In genomic region chr11:94912806-94913205, GRCh38 we compare ENCODE assay signal across 37 cellular contexts.
"Had no signal": no experiment of that assay in that cellular context is flagged by ENCODE, and none has a peak within 500 bp of the region (broad histone marks: within the 10 kb centered on the region; RNA-seq: fewer than 3 reads in every experiment).

No MANE protein-coding gene starts in this region.

- H3K27ac Mint-ChIP-seq: activated naive CD4-positive, alpha-beta T cell treated with anti-CD3 and anti-CD28 coated beads for 36 hours; activated naive CD4-positive, alpha-beta T cell treated with anti-CD3 and anti-CD28 coated beads, Interleukin-2, amount 10 ng/mL, durations not matched to agents 7 days and 5 days; activated naive CD4-positive, alpha-beta T cell treated with anti-CD3 and anti-CD28 coated beads, Interleukin-2, amount 50 U/mL, for 24 hours; activated naive CD4-positive, alpha-beta T cell treated with anti-CD3 and anti-CD28 coated beads, Interleukin-2, amount 50 U/mL, for 72 hours; activated naive CD8-positive, alpha-beta T cell; activated naive CD8-positive, alpha-beta T cell treated with anti-CD3 and anti-CD28 coated beads for 36 hours; activated naive CD8-positive, alpha-beta T cell treated with anti-CD3 and anti-CD28 coated beads, Interleukin-2, amount 10 ng/mL, durations not matched to agents 7 days and 5 days; activated naive CD8-positive, alpha-beta T cell treated with anti-CD3 and anti-CD28 coated beads, Interleukin-2, amount 50 U/mL, for 24 hours; activated T-cell treated with anti-CD3 and anti-CD28 coated beads, Interleukin-2, amount 50 U/mL, for 24 hours; activated T-cell treated with anti-CD3 and anti-CD28 coated beads, Interleukin-2, amount 50 U/mL, for 72 hours; activated T-helper 1 cell treated with anti-CD3 and anti-CD28 coated beads, Interleukin-12 subunit alpha, Interleukin-12 subunit beta, Interleukin-2, Interleukin-4 antibody, amounts not matched to agents 30 ng/mL and 10 ng/mL and 1 ng/mL, durations not matched to agents 14 hours and 24 hours and 36 hours; activated T-helper 17 cell treated with anti-CD3 and anti-CD28 coated beads, Interleukin-2, amount 50 U/mL, for 72 hours; activated T-helper 2 cell treated with anti-CD3 and anti-CD28 coated beads, Interferon-gamma antibody, Interleukin-2, Interleukin-4, amounts not matched to agents 10 μg/mL and 5 μg/mL and 100 μg/mL, durations not matched to agents 14 hours and 24 hours and 36 hours; brain had no signal

- H3K36me3 ChIP-seq: adrenal gland, ascending aorta, breast epithelium, cardiac muscle cell had no signal

- H3K4me1 ChIP-seq: adrenal gland, ascending aorta, body of pancreas, breast epithelium had no signal

- H3K27me3 ChIP-seq: adrenal gland, ascending aorta, body of pancreas, brain microvascular endothelial cell, breast epithelium had no signal

- H3K4me1 Mint-ChIP-seq: activated naive CD4-positive, alpha-beta T cell treated with anti-CD3 and anti-CD28 coated beads, Interleukin-2, amount 10 ng/mL, durations not matched to agents 7 days and 5 days; activated naive CD4-positive, alpha-beta T cell treated with anti-CD3 and anti-CD28 coated beads, Interleukin-2, amount 50 U/mL, for 24 hours; activated naive CD8-positive, alpha-beta T cell treated with anti-CD3 and anti-CD28 coated beads for 36 hours; activated naive CD8-positive, alpha-beta T cell treated with anti-CD3 and anti-CD28 coated beads, Interleukin-2, amount 10 ng/mL, durations not matched to agents 7 days and 5 days; activated naive CD8-positive, alpha-beta T cell treated with anti-CD3 and anti-CD28 coated beads, Interleukin-2, amount 50 U/mL, for 24 hours; activated T-helper 17 cell treated with anti-CD3 and anti-CD28 coated beads, Interleukin-2, amount 50 U/mL, for 72 hours; brain; central memory CD8-positive, alpha-beta T cell had no signal

- ATAC-seq: activated naive CD4-positive, alpha-beta T cell treated with anti-CD3 and anti-CD28 coated beads, Interleukin-2, amount 50 U/mL, for 72 hours; activated naive CD8-positive, alpha-beta T cell treated with anti-CD3 and anti-CD28 coated beads, Interleukin-2, amount 50 U/mL, for 24 hours; activated T-cell treated with anti-CD3 and anti-CD28 coated beads, Interleukin-2, amount 50 U/mL, for 4 hours; activated T-cell treated with anti-CD3 and anti-CD28 coated beads, Interleukin-2, amount 50 U/mL, for 72 hours; activated T-helper 17 cell treated with anti-CD3 and anti-CD28 coated beads, Interleukin-2, amount 50 U/mL, for 72 hours; body of pancreas had no signal

- H3K9me3 Mint-ChIP-seq: activated naive CD4-positive, alpha-beta T cell treated with anti-CD3 and anti-CD28 coated beads for 36 hours; activated naive CD4-positive, alpha-beta T cell treated with anti-CD3 and anti-CD28 coated beads, Interleukin-2, amount 10 ng/mL, durations not matched to agents 7 days and 5 days; activated naive CD4-positive, alpha-beta T cell treated with anti-CD3 and anti-CD28 coated beads, Interleukin-2, amount 50 U/mL, for 24 hours; activated naive CD4-positive, alpha-beta T cell treated with anti-CD3 and anti-CD28 coated beads, Interleukin-2, amount 50 U/mL, for 72 hours; activated naive CD8-positive, alpha-beta T cell treated with anti-CD3 and anti-CD28 coated beads for 36 hours; activated naive CD8-positive, alpha-beta T cell treated with anti-CD3 and anti-CD28 coated beads, Interleukin-2, amount 10 ng/mL, durations not matched to agents 7 days and 5 days; activated naive CD8-positive, alpha-beta T cell treated with anti-CD3 and anti-CD28 coated beads, Interleukin-2, amount 50 U/mL, for 24 hours; activated T-cell treated with anti-CD3 and anti-CD28 coated beads, Interleukin-2, amount 50 U/mL, for 24 hours; activated T-cell treated with anti-CD3 and anti-CD28 coated beads, Interleukin-2, amount 50 U/mL, for 4 hours; activated T-cell treated with anti-CD3 and anti-CD28 coated beads, Interleukin-2, amount 50 U/mL, for 72 hours; activated T-helper 1 cell treated with anti-CD3 and anti-CD28 coated beads, Interleukin-12 subunit alpha, Interleukin-12 subunit beta, Interleukin-2, Interleukin-4 antibody, amounts not matched to agents 30 ng/mL and 10 ng/mL and 1 ng/mL, durations not matched to agents 14 hours and 24 hours and 36 hours; activated T-helper 17 cell treated with anti-CD3 and anti-CD28 coated beads, Interleukin-2, amount 50 U/mL, for 72 hours; activated T-helper 2 cell treated with anti-CD3 and anti-CD28 coated beads, Interferon-gamma antibody, Interleukin-2, Interleukin-4, amounts not matched to agents 10 μg/mL and 5 μg/mL and 100 μg/mL, durations not matched to agents 14 hours and 24 hours and 36 hours; brain; central memory CD8-positive, alpha-beta T cell had no signal

- H3K27ac ChIP-seq: adrenal gland, ascending aorta, body of pancreas, brain microvascular endothelial cell, breast epithelium, cardiac muscle cell had no signal

- H3K9me3 ChIP-seq: adrenal gland, ascending aorta, body of pancreas, breast epithelium had no signal

- DNase-seq: activated effector memory CD4-positive, alpha-beta T cell treated with anti-CD3 and anti-CD28 coated beads, Interleukin-2, amount 50 U/mL, for 16 hours; activated effector memory CD4-positive, alpha-beta T cell treated with Interleukin-2 at 50 U/mL for 16 hours; activated gamma-delta T cell; activated gamma-delta T cell treated with Interleukin-2 at 50 U/mL for 16 hours; activated naive CD4-positive, alpha-beta T cell; activated naive CD4-positive, alpha-beta T cell treated with anti-CD3 and anti-CD28 coated beads for 36 hours; activated naive CD4-positive, alpha-beta T cell treated with anti-CD3 and anti-CD28 coated beads, Interleukin-2, amount 10 ng/mL, durations not matched to agents 7 days and 5 days; activated naive CD4-positive, alpha-beta T cell treated with anti-CD3 and anti-CD28 coated beads, Interleukin-2, amount 50 U/mL, for 16 hours; activated naive CD4-positive, alpha-beta T cell treated with Interleukin-2 at 50 U/mL for 16 hours; activated naive CD8-positive, alpha-beta T cell treated with anti-CD3 and anti-CD28 coated beads for 36 hours; activated naive CD8-positive, alpha-beta T cell treated with anti-CD3 and anti-CD28 coated beads, Interleukin-2, amount 10 ng/mL, durations not matched to agents 7 days and 5 days; activated naive CD8-positive, alpha-beta T cell treated with anti-CD3 and anti-CD28 coated beads, Interleukin-2, amount 50 U/mL, for 24 hours; activated T-cell treated with anti-CD3 and anti-CD28 coated beads, Interleukin-2, amount 50 U/mL, for 1 hour; activated T-cell treated with anti-CD3 and anti-CD28 coated beads, Interleukin-2, amount 50 U/mL, for 24 hours; activated T-cell treated with anti-CD3 and anti-CD28 coated beads, Interleukin-2, amount 50 U/mL, for 4 hours; activated T-cell treated with anti-CD3 and anti-CD28 coated beads, Interleukin-2, amount 50 U/mL, for 48 hours; activated T-cell treated with anti-CD3 and anti-CD28 coated beads, Interleukin-2, amount 50 U/mL, for 72 hours; adrenal gland; amniotic stem cell; anterior cingulate cortex; aorta; body of pancreas; brain microvascular endothelial cell; caudate nucleus; central memory CD4-positive, alpha-beta T cell; cerebellar nuclear complex had no signal

- H3K36me3 Mint-ChIP-seq: activated naive CD4-positive, alpha-beta T cell treated with anti-CD3 and anti-CD28 coated beads, Interleukin-2, amount 10 ng/mL, durations not matched to agents 7 days and 5 days; activated naive CD4-positive, alpha-beta T cell treated with anti-CD3 and anti-CD28 coated beads, Interleukin-2, amount 50 U/mL, for 72 hours; activated naive CD8-positive, alpha-beta T cell treated with anti-CD3 and anti-CD28 coated beads for 36 hours; activated naive CD8-positive, alpha-beta T cell treated with anti-CD3 and anti-CD28 coated beads, Interleukin-2, amount 10 ng/mL, durations not matched to agents 7 days and 5 days; brain had no signal

- H3K27me3 Mint-ChIP-seq: activated naive CD4-positive, alpha-beta T cell treated with anti-CD3 and anti-CD28 coated beads, Interleukin-2, amount 50 U/mL, for 24 hours; activated naive CD8-positive, alpha-beta T cell treated with anti-CD3 and anti-CD28 coated beads for 36 hours; activated naive CD8-positive, alpha-beta T cell treated with anti-CD3 and anti-CD28 coated beads, Interleukin-2, amount 50 U/mL, for 24 hours; activated T-cell treated with anti-CD3 and anti-CD28 coated beads, Interleukin-2, amount 50 U/mL, for 24 hours; activated T-helper 17 cell treated with anti-CD3 and anti-CD28 coated beads, Interleukin-2, amount 50 U/mL, for 72 hours; brain; central memory CD8-positive, alpha-beta T cell had no signal

- H3K4me3 ChIP-seq: adrenal gland, ascending aorta, body of pancreas, breast epithelium, cardiac muscle cell had no signal

- H3K4me3 Mint-ChIP-seq: activated naive CD4-positive, alpha-beta T cell treated with anti-CD3 and anti-CD28 coated beads for 36 hours; activated naive CD4-positive, alpha-beta T cell treated with anti-CD3 and anti-CD28 coated beads, Interleukin-2, amount 10 ng/mL, durations not matched to agents 7 days and 5 days; activated naive CD4-positive, alpha-beta T cell treated with anti-CD3 and anti-CD28 coated beads, Interleukin-2, amount 50 U/mL, for 24 hours; activated naive CD8-positive, alpha-beta T cell; activated naive CD8-positive, alpha-beta T cell treated with anti-CD3 and anti-CD28 coated beads for 36 hours; activated naive CD8-positive, alpha-beta T cell treated with anti-CD3 and anti-CD28 coated beads, Interleukin-2, amount 10 ng/mL, durations not matched to agents 7 days and 5 days; activated naive CD8-positive, alpha-beta T cell treated with anti-CD3 and anti-CD28 coated beads, Interleukin-2, amount 50 U/mL, for 24 hours; activated T-cell treated with anti-CD3 and anti-CD28 coated beads, Interleukin-2, amount 50 U/mL, for 24 hours; activated T-cell treated with anti-CD3 and anti-CD28 coated beads, Interleukin-2, amount 50 U/mL, for 4 hours; activated T-cell treated with anti-CD3 and anti-CD28 coated beads, Interleukin-2, amount 50 U/mL, for 72 hours; activated T-helper 1 cell treated with anti-CD3 and anti-CD28 coated beads, Interleukin-12 subunit alpha, Interleukin-12 subunit beta, Interleukin-2, Interleukin-4 antibody, amounts not matched to agents 30 ng/mL and 10 ng/mL and 1 ng/mL, durations not matched to agents 14 hours and 24 hours and 36 hours; activated T-helper 17 cell treated with anti-CD3 and anti-CD28 coated beads, Interleukin-2, amount 50 U/mL, for 72 hours; brain; central memory CD8-positive, alpha-beta T cell had no signal
